In the genomic region with DNA sequence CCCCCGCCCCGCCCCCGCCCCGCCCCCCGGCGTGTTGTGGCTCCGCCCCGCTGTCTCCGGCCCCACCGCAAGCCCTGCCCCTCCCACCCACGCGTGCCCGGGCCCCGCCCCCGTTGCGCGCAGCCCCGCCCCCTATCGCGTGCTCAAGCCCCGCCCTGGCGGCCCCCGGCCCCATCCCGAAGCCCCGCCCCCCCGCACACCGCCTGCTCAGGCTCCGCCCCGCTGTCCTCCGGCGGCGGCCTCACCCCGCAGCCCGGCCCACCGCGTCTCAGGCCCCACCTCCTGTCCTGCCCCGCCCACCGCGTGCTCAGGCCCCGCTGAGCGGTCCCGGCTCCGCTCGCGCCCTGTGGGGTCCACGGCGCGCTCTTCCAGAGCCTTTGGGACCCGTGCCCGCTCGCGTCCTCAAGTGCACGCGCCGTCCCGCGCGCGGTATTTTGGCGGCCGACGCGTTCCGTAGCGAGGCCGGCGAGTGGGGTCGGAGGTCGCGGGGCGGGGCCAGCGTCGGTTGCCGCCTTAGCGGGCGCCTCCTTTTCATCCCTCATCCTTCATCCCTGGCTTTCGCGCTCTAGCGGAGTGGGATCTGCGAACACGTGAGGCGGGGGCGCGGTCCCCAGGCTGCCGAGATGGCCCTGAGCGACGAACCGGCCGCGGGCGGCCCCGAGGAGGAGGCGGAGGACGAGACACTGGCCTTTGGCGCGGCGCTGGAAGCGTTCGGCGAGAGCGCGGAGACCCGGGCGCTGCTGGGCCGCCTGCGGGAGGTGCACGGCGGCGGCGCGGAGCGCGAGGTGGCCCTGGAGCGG, we compare ENCODE assay signal across 8 cellular contexts. TPM values are rescaled to one million over a fixed set of nuclear protein-coding genes. Genes with fewer than 3 reads are reported as not detected.
DNase-seq lines count a peak whose midpoint lies in the region; ATAC-seq and TF ChIP-seq lines count a peak whose summit lies in the region.

TBCD (plus strand) TSS at position 495 of the 800 bp plus-strand sequence; CDS start at position 624, 129 bp downstream.

- TF ChIP-seq EP300 in transverse colon (IDR thresholded peaks at IDR 0.05; ENCODE audit: low read depth), result peak; percentile 39

- H3K9me3 ChIP-seq in adrenal gland (replicated peaks in 1 of 3) (no peaks in the 10 kb centered on the region), heart left ventricle (peaks cover 0 to 6% (median 0%) of the 10 kb centered on the region in 12 donors), transverse colon (no peaks in the 10 kb centered on the region)

- H3K27ac ChIP-seq in adrenal gland (peak within 1 kb of the TSS; percentile 61 to 92 (median 79)), heart left ventricle (peak within 1 kb of the TSS; percentile 33 to 95 (median 82)), transverse colon (peak within 1 kb of the TSS; percentile 89 to 93 (median 91))

- peak; percentile 94 for DNase-seq in GM12865 (ENCODE audit: low read depth)
- DNase-seq in NCI-H1417 (lab: John Stamatoyannopoulos, UW), result peak; percentile 90 to 95 (median 94)
- peak; percentile 88 to 93 (median 91) for DNase-seq in adrenal gland
- peak; percentile 89 to 94 (median 91) for DNase-seq in heart left ventricle
- peak; percentile 73 to 98 (median 84) for DNase-seq in posterior cingulate gyrus
- peak; percentile 89 for DNase-seq in transverse colon

- peak; percentile 77 for ATAC-seq in HG02759 (IDR thresholded peaks at IDR 0.05; ENCODE audit: unreplicated experiment)
- ATAC-seq in heart left ventricle, result peak; percentile 59 to 91 (median 88)

- H3K4me3 ChIP-seq in GM12865 (ENCODE audit: low read depth, low read length) (peak within 1 kb of the TSS; percentile 92), adrenal gland (peak within 1 kb of the TSS; percentile 27 to 92 (median 32)), heart left ventricle (peak within 1 kb of the TSS; percentile 70 to 100 (median 82)), transverse colon (peak within 1 kb of the TSS; percentile 75 to 99 (median 86))

- in situ Hi-C loops in transverse colon (cut with MboI; ENCODE audit: low pct_ligation_motif_present in 1 of 4, low pct_unique_long_range_greater_than_20kb in 1 of 4, low sequenced_read_pairs in 3 of 4), result loop anchor here in 1 of 4 donors (25.0 kb wide), 1 partner anchor 89 kb away; no protein-coding TSS in a partner anchor

- H3K36me3 ChIP-seq in adrenal gland (replicated peaks in 1 of 2) (peaks cover 0 to 4% of the 10 kb centered on the region in 2 donors), heart left ventricle (peaks cover 0 to 12% (median 7%) of the 10 kb centered on the region in 9 donors), transverse colon (no peaks in the 10 kb centered on the region)

- no peak for TF ChIP-seq CTCF in GM12865 (IDR thresholded peaks at IDR 0.05; ENCODE audit: insufficient read depth, low read depth, low read length, missing control alignments)
- no peak for TF ChIP-seq CTCF in adrenal gland (IDR thresholded peaks at IDR 0.05)
- no peak for TF ChIP-seq CTCF in heart left ventricle (IDR thresholded peaks at IDR 0.05)
- TF ChIP-seq CTCF in transverse colon (IDR thresholded peaks at IDR 0.05), result no peak

- no peaks in the 10 kb centered on the region for H3K27me3 ChIP-seq in adrenal gland
- no peaks in the 10 kb centered on the region for H3K27me3 ChIP-seq in heart left ventricle
- no peaks in the 10 kb centered on the region for H3K27me3 ChIP-seq in transverse colon

- H3K4me1 ChIP-seq in adrenal gland (replicated peaks in 1 of 2) (peaks cover 8 to 10% of the 10 kb centered on the region in 2 donors), heart left ventricle (peaks cover 6 to 19% (median 12%) of the 10 kb centered on the region in 12 donors), transverse colon (peaks cover 8 to 23% (median 17%) of the 10 kb centered on the region in 4 donors)

- TF ChIP-seq POLR2A in adrenal gland (IDR thresholded peaks at IDR 0.05) (peak in 1 of 2 donors; percentile 43), heart left ventricle (IDR thresholded peaks at IDR 0.05) (peak in 1 of 2 donors; percentile 56), transverse colon (IDR thresholded peaks at IDR 0.05) (peak; percentile 27)

- intact Hi-C loops in T-helper 1 cell treated with Interleukin-12 subunit alpha and Interleukin-12 subunit beta and Interleukin-4 antibody, amounts not matched to agents 30 ng/mL and 1 ng/mL, for 36 hours (cut with micrococcal nuclease), result loop anchor here (1.0 to 5.0 kb wide), 8 partner anchors 16 to 1239 kb away; partner anchors contain the start of genes ACTG1, CYBC1, FN3K and FN3KRP
- intact Hi-C loops in adrenal gland (cut with DNase I), result loop anchor here in 1 of 2 donors (10.0 kb wide), 1 partner anchor 107 kb away; the partner anchor contains the start of gene WDR45B
- intact Hi-C loops in heart left ventricle (cut with DNase I), result loop anchor here in 2 of 10 donors (5.0 kb wide), 2 partner anchors 34 to 104 kb away; partner anchors contain the start of genes FN3KRP (in 1 of the 2) and WDR45B (in 1 of the 2)
- intact Hi-C loops in posterior cingulate gyrus (cut with DNase I), result no loop called here
- intact Hi-C loops in transverse colon (cut with DNase I; ENCODE audit: low total_unique reads), result no loop called here

- WGBS in adrenal gland, 4 donors, result 0 to 1% methylated on average over 85 to 106 of the region's 114 CpGs; no CpG with 5 or more reads in 2 of the 4 donors
- 0 to 1% (median 0%) methylated on average over 10 to 110 of the region's 114 CpGs for WGBS in heart left ventricle, 4 donors
- WGBS in transverse colon (ENCODE audit: low coverage in 1 of 2), 2 donors, result 0% methylated on average over 4 of the region's 114 CpGs; no CpG with 5 or more reads in 1 of the 2 donors

RNA-seq across cellular contexts. Expression of gene TBCD, which starts in this region (rescaled TPM):
- total RNA-seq in T-helper 1 cell treated with Interleukin-12 subunit alpha and Interleukin-12 subunit beta and Interleukin-4 antibody, amounts not matched to agents 30 ng/mL and 1 ng/mL, for 36 hours, result 210 and 216 TPM in 2 replicates
- total RNA-seq in adrenal gland, result 100 to 1,000 TPM in 2 of 8 donors, 10 to 100 TPM in 6; 44.7 to 112 (median 66.2) TPM
- polyA plus RNA-seq in adrenal gland, result 100 to 1,000 TPM in 2 of 3 donors, 10 to 100 TPM in 1; 25.6 to 240 (median 159) TPM
- total RNA-seq in heart left ventricle, result 10 to 100 TPM; 36.9 to 98.4 (median 54.9) TPM
- polyA plus RNA-seq in heart left ventricle, result 10 to 100 TPM; 60.9 to 81.6 TPM
- 100 to 1,000 TPM in 1 of 4 donors, 10 to 100 TPM in 3; 38.6 to 104 (median 39.8) TPM for total RNA-seq in transverse colon

Comparison
In these comparisons a context has a peak if more than half of its experiments do, and no peak if none do; other contexts are left out.
1. Peak in every context shown above with its lines: DNase-seq, ATAC-seq, H3K4me3 ChIP-seq and H3K27ac ChIP-seq.
2. H3K4me3 ChIP-seq: peak in every context shown above with its lines; median percentile 92 in GM12865; 86 in transverse colon; 82 in heart left ventricle; 32 in adrenal gland.